9 cellular contexts compared by ENCODE assay signal in the genomic region with DNA sequence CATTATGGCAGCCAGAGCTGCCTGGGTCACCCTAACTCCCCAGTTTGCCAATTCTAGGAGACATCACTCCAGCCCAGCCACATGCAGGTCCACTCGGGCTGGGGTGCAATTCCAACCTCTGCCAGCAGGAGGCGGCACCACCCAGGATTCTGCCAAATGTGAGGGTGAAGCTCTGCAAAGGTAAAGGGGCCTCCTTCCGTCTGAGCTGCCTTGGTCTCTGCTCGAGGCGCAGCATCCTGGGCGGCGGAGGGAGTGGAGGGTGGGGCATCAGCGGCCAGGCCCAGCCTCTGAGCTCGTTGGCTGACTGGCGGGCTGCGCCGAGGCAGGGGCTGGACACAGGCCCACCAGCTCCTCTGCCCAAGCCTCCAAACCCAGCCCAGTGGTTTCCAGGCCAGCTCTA.
DNase-seq lines count a peak whose midpoint lies in the region; ATAC-seq and TF ChIP-seq lines count a peak whose summit lies in the region.
"Had no signal": no experiment of that assay in that cellular context is flagged by ENCODE, and none has a peak within 500 bp of the region (broad histone marks: within the 10 kb centered on the region; RNA-seq: fewer than 3 reads in every experiment).

No MANE protein-coding gene starts in this region.

- no peak for ATAC-seq in activated CD4-positive, CD25-positive, alpha-beta regulatory T cell treated with anti-CD3 and anti-CD28 coated beads, Interleukin-2, amount 50 U/mL, for 24 hours
- no peak for ATAC-seq in GM18907 (IDR thresholded peaks at IDR 0.05; ENCODE audit: unreplicated experiment)

- no peaks in the 10 kb centered on the region for H3K4me1 ChIP-seq in testis

- H3K4me3 ChIP-seq in testis, result no peak overlapping the region

- WGBS in testis, 2 donors, result 83 to 95% methylated on average over 2 to 12 of the region's 12 CpGs

- TF ChIP-seq POLR2A in testis (IDR thresholded peaks at IDR 0.05), result no peak

- H3K27ac ChIP-seq in testis, result no peak overlapping the region

- no peaks in the 10 kb centered on the region for H3K9me3 ChIP-seq in testis

- no peaks in the 10 kb centered on the region for H3K27me3 ChIP-seq in testis

- no peaks in the 10 kb centered on the region for H3K36me3 ChIP-seq in testis (ENCODE audit: low read depth, missing control alignments)

- TF ChIP-seq CTCF in testis (IDR thresholded peaks at IDR 0.05), result peak in 2 of 3 experiments; percentile 34 to 62

- peak; percentile 72 for DNase-seq in activated CD4-positive, CD25-positive, alpha-beta regulatory T cell treated with anti-CD3 and anti-CD28 coated beads, Interleukin-2, amount 50 U/mL, for 72 hours
- peak; percentile 40 for DNase-seq in activated T-cell treated with anti-CD3 and anti-CD28 coated beads for 48 hours (ENCODE audit: low read depth)
- DNase-seq in iPS-NIHi7 (ENCODE audit: extremely low spot score), result peak; percentile 55
- DNase-seq in testis, result peak; percentile 19
- DNase-seq in RPMI8226, result no peak
- no peak for DNase-seq in MV-4-11 (lab: John Stamatoyannopoulos, UW)
- DNase-seq: SW 1271 had no signal

- intact Hi-C loops in testis (cut with DNase I; ENCODE audit: low total_unique reads), result no loop called here

Comparison
In these comparisons a context has a peak if more than half of its experiments do, and no peak if none do; other contexts are left out.
1. DNase-seq: peak in activated CD4-positive, CD25-positive, alpha-beta regulatory T cell treated with anti-CD3 and anti-CD28 coated beads, Interleukin-2, amount 50 U/mL, for 72 hours (single experiment), activated T-cell treated with anti-CD3 and anti-CD28 coated beads for 48 hours (single experiment), iPS-NIHi7 (single experiment) and testis (single experiment); none in RPMI8226 (single experiment) and MV-4-11 (single experiment).